15 cellular contexts compared by ENCODE assay signal in genomic region chr6:108627692-108628565, GRCh38.
DNase-seq lines count a peak whose midpoint lies in the region; ATAC-seq and TF ChIP-seq lines count a peak whose summit lies in the region.
"Had no signal": no experiment of that assay in that cellular context is flagged by ENCODE, and none has a peak within 500 bp of the region (broad histone marks: within the 10 kb centered on the region; RNA-seq: fewer than 3 reads in every experiment).

No MANE protein-coding gene starts in this region.

- H3K36me3 ChIP-seq in RWPE2 (ENCODE audit: low read depth) = no peaks in the 10 kb centered on the region
- H3K36me3 ChIP-seq: adrenal gland, prostate gland had no signal

- H3K4me3 ChIP-seq in RWPE2 (ENCODE audit: severe bottlenecking) = no peak overlapping the region
- no peak overlapping the region for H3K4me3 ChIP-seq in foreskin fibroblast (ENCODE audit: low read depth in 1 of 2, low read length in 2 of 2)
- H3K4me3 ChIP-seq: adrenal gland, prostate gland had no signal

- no peaks in the 10 kb centered on the region for H3K9me3 Mint-ChIP-seq in stimulated activated naive CD8-positive, alpha-beta T cell treated with anti-CD3 and anti-CD28 coated beads, Interleukin-15, amount 100 ng/mL, for 72 hours

- peaks cover 25% of the 10 kb centered on the region for H3K4me1 ChIP-seq in RWPE2 (ENCODE audit: insufficient read depth, poor library complexity, severe bottlenecking)
- H3K4me1 ChIP-seq: prostate gland had no signal

- intact Hi-C loops in Right ventricle myocardium superior (cut with DNase I) = no loop called here

- H3K27me3 ChIP-seq in RWPE2 (ENCODE audit: insufficient read depth, poor library complexity, severe bottlenecking) = no peaks in the 10 kb centered on the region
- H3K27me3 ChIP-seq: adrenal gland had no signal

- peak; percentile 12 for DNase-seq in stimulated activated CD4-positive, alpha-beta T cell treated with anti-CD3 and anti-CD28 coated beads, Interleukin-15, amount 100 ng/mL, for 24 hours
- no peak for DNase-seq in stimulated activated CD4-positive, alpha-beta T cell treated with anti-CD3 and anti-CD28 coated beads, Interleukin-1b, Interleukin-23, amount 100 ng/mL, for 48 hours
- DNase-seq in RWPE2 (ENCODE audit: low spot score) = no peak
- peak; percentile 36 to 50 for DNase-seq in foreskin fibroblast
- DNase-seq in stimulated activated naive CD8-positive, alpha-beta T cell treated with anti-CD3 and anti-CD28 coated beads, Interleukin-15, amount 100 ng/mL, for 72 hours = no peak
- DNase-seq in stimulated activated naive CD4-positive, alpha-beta T cell (lab: John Stamatoyannopoulos, UW) = no peak
- DNase-seq in Right ventricle myocardium superior = no peak
- DNase-seq in NCI-H2171 treated with DMSO at 0.1 percent for 48 hours (lab: John Stamatoyannopoulos, UW) = no peak
- DNase-seq: activated CD4-positive, alpha-beta T cell treated with anti-CD3 and anti-CD28 coated beads, Interleukin-2, amount 50 U/mL, for 4 hours; effector memory CD4-positive, alpha-beta T cell; NCI-H748 treated with DMSO at 0.1 percent for 48 hours; stimulated activated CD4-positive, alpha-beta T cell treated with anti-CD3 and anti-CD28 coated beads, Interleukin-4, amount 100 ng/mL, for 4 hours had no signal

- H3K4me3 Mint-ChIP-seq in stimulated activated naive CD8-positive, alpha-beta T cell treated with anti-CD3 and anti-CD28 coated beads, Interleukin-15, amount 100 ng/mL, for 72 hours = peak overlapping the region in 1 of 2 donors; percentile 4

- TF ChIP-seq CTCF in RWPE2 (IDR thresholded peaks at IDR 0.05; ENCODE audit: poor library complexity, severe bottlenecking) (no peak), foreskin fibroblast (IDR thresholded peaks at IDR 0.05; ENCODE audit: low read depth, low read length) (no peak)

- H3K4me1 Mint-ChIP-seq in stimulated activated naive CD8-positive, alpha-beta T cell treated with anti-CD3 and anti-CD28 coated beads, Interleukin-15, amount 100 ng/mL, for 72 hours = peaks cover 59% of the 10 kb centered on the region

- no peak overlapping the region for H3K27ac Mint-ChIP-seq in stimulated activated naive CD8-positive, alpha-beta T cell treated with anti-CD3 and anti-CD28 coated beads, Interleukin-15, amount 100 ng/mL, for 72 hours

- ATAC-seq in RWPE2 (ENCODE audit: low read depth) (peak; percentile 32; the same call in 2 of the 3 replicates), Right ventricle myocardium superior (ENCODE audit: poor library complexity) (no peak)
- peak; percentile 44 for ATAC-seq in stimulated activated naive CD8-positive, alpha-beta T cell treated with anti-CD3 and anti-CD28 coated beads, Interleukin-15, amount 100 ng/mL, for 72 hours

- H3K9me3 ChIP-seq in RWPE2 (ENCODE audit: severe bottlenecking) = no peaks in the 10 kb centered on the region
- H3K9me3 ChIP-seq: adrenal gland, prostate gland had no signal

- no peak overlapping the region for H3K27ac ChIP-seq in RWPE2 (ENCODE audit: poor library complexity, severe bottlenecking)
- H3K27ac ChIP-seq: adrenal gland, HL-60, prostate gland had no signal

- no peaks in the 10 kb centered on the region for H3K27me3 Mint-ChIP-seq in stimulated activated naive CD8-positive, alpha-beta T cell treated with anti-CD3 and anti-CD28 coated beads, Interleukin-15, amount 100 ng/mL, for 72 hours

Comparison
In these comparisons a context has a peak if more than half of its experiments do, and no peak if none do; other contexts are left out.
1. DNase-seq: peak in stimulated activated CD4-positive, alpha-beta T cell treated with anti-CD3 and anti-CD28 coated beads, Interleukin-15, amount 100 ng/mL, for 24 hours (single experiment) and foreskin fibroblast (2 of 2); none in stimulated activated CD4-positive, alpha-beta T cell treated with anti-CD3 and anti-CD28 coated beads, Interleukin-1b, Interleukin-23, amount 100 ng/mL, for 48 hours (single experiment), RWPE2 (single experiment), stimulated activated naive CD8-positive, alpha-beta T cell treated with anti-CD3 and anti-CD28 coated beads, Interleukin-15, amount 100 ng/mL, for 72 hours (0 of 2), stimulated activated naive CD4-positive, alpha-beta T cell (0 of 6), Right ventricle myocardium superior (single experiment) and NCI-H2171 treated with DMSO at 0.1 percent for 48 hours (single experiment).